ENCODE assay signal across 8 cellular contexts in the genomic region with DNA sequence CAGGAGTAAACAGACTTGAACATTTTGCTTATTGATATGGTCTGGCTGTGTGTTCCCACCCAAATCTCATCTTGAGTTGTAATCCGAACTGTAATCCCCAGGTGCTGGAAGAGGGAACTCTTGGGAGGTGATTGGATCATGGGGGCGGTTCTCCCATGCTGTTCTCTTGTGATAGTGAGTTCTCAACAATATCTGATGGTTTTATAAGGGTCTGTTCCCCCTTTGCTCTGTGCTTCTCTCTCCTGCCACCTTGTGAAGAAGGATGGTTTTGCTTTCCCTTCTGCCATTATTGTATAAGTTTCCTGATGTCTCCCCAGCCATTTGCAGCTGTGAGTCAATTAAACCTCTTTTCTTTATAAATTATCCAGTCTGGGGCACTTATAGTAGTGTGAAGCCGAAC. TPM values are rescaled to one million over a fixed set of nuclear protein-coding genes. Genes with fewer than 3 reads are reported as not detected.
DNase-seq lines count a peak whose midpoint lies in the region; ATAC-seq and TF ChIP-seq lines count a peak whose summit lies in the region.

No MANE protein-coding gene starts in this region.

- ATAC-seq in left lobe of liver (no peak), HG02970 (IDR thresholded peaks at IDR 0.05; ENCODE audit: low FRiP score, unreplicated experiment) (no peak)

- intact Hi-C loops in left ventricle myocardium inferior (cut with micrococcal nuclease) (no loop called here), transverse colon (cut with DNase I; ENCODE audit: low total_unique reads) (no loop called here)

- H3K27ac ChIP-seq in left ventricle myocardium inferior (replicated peaks) (no peak overlapping the region), transverse colon (no peak overlapping the region)

- in situ Hi-C loops in G401 (cut with HindIII; ENCODE audit: low sequenced_read_pairs): no loop called here
- in situ Hi-C loops in transverse colon (cut with MboI; ENCODE audit: low pct_ligation_motif_present in 1 of 4, low pct_unique_long_range_greater_than_20kb in 1 of 4, low sequenced_read_pairs in 3 of 4): no loop called here

- no peak for TF ChIP-seq POLR2A in transverse colon (IDR thresholded peaks at IDR 0.05)

- no peaks in the 10 kb centered on the region for H3K9me3 ChIP-seq in left ventricle myocardium inferior (replicated peaks)
- H3K9me3 ChIP-seq in transverse colon: no peaks in the 10 kb centered on the region

- H3K27me3 ChIP-seq in left ventricle myocardium inferior (ENCODE audit: low read depth) (no peaks in the 10 kb centered on the region), transverse colon (no peaks in the 10 kb centered on the region)

- DNase-seq in G401 (ENCODE audit: low spot score): peak; percentile 11
- DNase-seq in LHCN-M2 (ENCODE audit: low read depth): peak; percentile 38
- DNase-seq in SK-N-DZ (ENCODE audit: low spot score): peak; percentile 70
- DNase-seq in left ventricle myocardium inferior: no peak
- no peak for DNase-seq in transverse colon
- DNase-seq in stimulated activated CD4-positive, alpha-beta T cell treated with anti-CD3 and anti-CD28 coated beads, Interleukin-2, amount 100 ng/mL, for 24 hours: no peak
- no peak for DNase-seq in left lobe of liver (ENCODE audit: low spot score)

- TF ChIP-seq EP300 in transverse colon (IDR thresholded peaks at IDR 0.05; ENCODE audit: low read depth): no peak

- 49 to 70% methylated on average over 2 to 3 of the region's 3 CpGs for WGBS in transverse colon (ENCODE audit: low coverage in 1 of 2), 2 donors

- no peaks in the 10 kb centered on the region for H3K4me1 ChIP-seq in left ventricle myocardium inferior
- H3K4me1 ChIP-seq in transverse colon: peaks cover 0 to 7% (median 0%) of the 10 kb centered on the region in 4 donors

- H3K4me3 ChIP-seq in left ventricle myocardium inferior (no peak overlapping the region), transverse colon (no peak overlapping the region)

- TF ChIP-seq CTCF in left ventricle myocardium inferior (IDR thresholded peaks at IDR 0.05; ENCODE audit: borderline replicate concordance) (peak; percentile 58), transverse colon (IDR thresholded peaks at IDR 0.05) (peak in 3 of 5 experiments; percentile 28 to 33 (median 28))

- H3K36me3 ChIP-seq in left ventricle myocardium inferior (no peaks in the 10 kb centered on the region), transverse colon (no peaks in the 10 kb centered on the region)

RNA-seq across cellular contexts. Expression of gene MYLIP, which starts 40.0 kb away (rescaled TPM):
- total RNA-seq in G401 (2014; rRNA removed; shearing (Covaris generic)): 2.0 and 3.7 TPM in 2 replicates
- total RNA-seq in LHCN-M2 (2014; rRNA removed): 6.5 and 9.1 TPM in 2 replicates
- polyA plus RNA-seq in LHCN-M2 (2012): 0.89 TPM
- polyA plus RNA-seq in SK-N-DZ (2014; cell fraction: cytosol; rRNA removed): 2.5 and 3.9 TPM in 2 replicates
- 4.7 and 5.4 TPM in 2 replicates for polyA plus RNA-seq in SK-N-DZ (2014; cell fraction: nucleus; rRNA removed)
- 13.5 TPM for total RNA-seq in left ventricle myocardium inferior
- total RNA-seq in transverse colon: 10 to 100 TPM; 22.5 to 43.2 (median 40.7) TPM
- total RNA-seq in left lobe of liver: 3.1 TPM

Comparison
In these comparisons a context has a peak if more than half of its experiments do, and no peak if none do; other contexts are left out.
1. DNase-seq: peak in G401 (single experiment), LHCN-M2 (single experiment) and SK-N-DZ (single experiment); none in left ventricle myocardium inferior (single experiment), transverse colon (single experiment), stimulated activated CD4-positive, alpha-beta T cell treated with anti-CD3 and anti-CD28 coated beads, Interleukin-2, amount 100 ng/mL, for 24 hours (0 of 2) and left lobe of liver (single experiment).